16 cellular contexts compared by ENCODE assay signal in genomic region chr9:123069010-123069481, GRCh38. TPM values are rescaled to one million over a fixed set of nuclear protein-coding genes. Genes with fewer than 3 reads are reported as not detected.
DNase-seq lines count a peak whose midpoint lies in the region; TF ChIP-seq lines count a peak whose summit lies in the region.
"Had no signal": no experiment of that assay in that cellular context is flagged by ENCODE, and none has a peak within 500 bp of the region (broad histone marks: within the 10 kb centered on the region; RNA-seq: fewer than 3 reads in every experiment).

No MANE protein-coding gene starts in this region.

- H3K9ac ChIP-seq in smooth muscle cell (ENCODE audit: low read depth), result no peak overlapping the region

- H3K27ac ChIP-seq in SJSA1 (peak overlapping the region; percentile 60), smooth muscle cell (ENCODE audit: low read depth) (peak overlapping the region; percentile 14), caudate nucleus (ENCODE audit: low read depth, low read length) (no peak overlapping the region)
- H3K27ac ChIP-seq in effector memory CD4-positive, alpha-beta T cell (ENCODE audit: insufficient read depth, low read length, poor library complexity, severe bottlenecking), result no peak overlapping the region

- no peaks in the 10 kb centered on the region for H3F3A ChIP-seq in smooth muscle cell (ENCODE audit: low read depth)

- peaks cover 19% of the 10 kb centered on the region for H3K36me3 ChIP-seq in SJSA1
- H3K36me3 ChIP-seq in smooth muscle cell (ENCODE audit: low read depth), result peaks cover 5% of the 10 kb centered on the region
- peaks cover 40% of the 10 kb centered on the region for H3K36me3 ChIP-seq in effector memory CD4-positive, alpha-beta T cell (ENCODE audit: control insufficient read depth, insufficient read depth, low read length)

- no peaks in the 10 kb centered on the region for H3K79me2 ChIP-seq in smooth muscle cell (ENCODE audit: low read depth)

- no peak overlapping the region for H2AFZ ChIP-seq in smooth muscle cell (ENCODE audit: low read depth)

- H3K4me3 ChIP-seq in SJSA1 (no peak overlapping the region), smooth muscle cell (no peak overlapping the region)
- H3K4me3 ChIP-seq in effector memory CD4-positive, alpha-beta T cell (ENCODE audit: insufficient read depth, low read depth, low read length, poor library complexity, severe bottlenecking), result no peak overlapping the region
- H3K4me3 ChIP-seq: HAP-1, heart right ventricle, stomach had no signal

- DNase-seq in GM04503 (ENCODE audit: low read depth) (peak; percentile 99), SJSA1 (ENCODE audit: low read depth in 1 of 2, low spot score in 2 of 2) (peak; percentile 52 to 82), fibroblast of peridontal ligament (ENCODE audit: extremely low read depth) (peak; percentile 99), smooth muscle cell (lab: John Stamatoyannopoulos, UW; ENCODE audit: unreplicated experiment) (no peak), caudate nucleus (lab: John Stamatoyannopoulos, UW) (no peak), NCI-H2227 (lab: John Stamatoyannopoulos, UW; ENCODE audit: unreplicated experiment) (no peak)
- DNase-seq in effector memory CD4-positive, alpha-beta T cell, result no peak
- DNase-seq: activated CD4-positive, alpha-beta T cell treated with anti-CD3 and anti-CD28 coated beads for 4 hours; activated gamma-delta T cell treated with Interleukin-2 at 50 U/mL for 16 hours; heart right ventricle; mesendoderm; NCI-H1930; posterior cingulate gyrus; stomach; T-helper 1 cell had no signal

- H3K4me2 ChIP-seq in smooth muscle cell, result peak overlapping the region; percentile 44

- H3K9me3 ChIP-seq in SJSA1 (replicated peaks), result no peaks in the 10 kb centered on the region
- H3K9me3 ChIP-seq in smooth muscle cell (replicated peaks; ENCODE audit: low read depth), result no peaks in the 10 kb centered on the region
- no peaks in the 10 kb centered on the region for H3K9me3 ChIP-seq in effector memory CD4-positive, alpha-beta T cell (ENCODE audit: control insufficient read depth, low read length)
- H3K9me3 ChIP-seq: HAP-1, heart right ventricle, stomach had no signal

- H3K27me3 ChIP-seq in SJSA1 (replicated peaks) (no peaks in the 10 kb centered on the region), smooth muscle cell (ENCODE audit: low read depth) (no peaks in the 10 kb centered on the region)
- H3K27me3 ChIP-seq in effector memory CD4-positive, alpha-beta T cell (replicated peaks; ENCODE audit: control insufficient read depth, insufficient read depth, low read length, poor library complexity, severe bottlenecking), result no peaks in the 10 kb centered on the region
- H3K27me3 ChIP-seq: heart right ventricle, stomach had no signal

- no peak for TF ChIP-seq CTCF in smooth muscle cell (IDR thresholded peaks at IDR 0.05; ENCODE audit: borderline replicate concordance, insufficient read depth, poor library complexity, severe bottlenecking)

- 56% methylated on average over 3 of the region's 3 CpGs for WGBS in smooth muscle cell (ENCODE audit: low lambda C conversion rate)

- H4K20me1 ChIP-seq in smooth muscle cell (ENCODE audit: low read depth), result peaks cover 6% of the 10 kb centered on the region

- peaks cover 42% of the 10 kb centered on the region for H3K4me1 ChIP-seq in SJSA1 (replicated peaks)
- H3K4me1 ChIP-seq in smooth muscle cell (ENCODE audit: low read depth), result no peaks in the 10 kb centered on the region
- no peaks in the 10 kb centered on the region for H3K4me1 ChIP-seq in effector memory CD4-positive, alpha-beta T cell (ENCODE audit: control insufficient read depth, insufficient read depth, low read length, poor library complexity, severe bottlenecking)
- H3K4me1 ChIP-seq: HAP-1 had no signal

RNA-seq across cellular contexts. Expression of gene GPR21, which starts 35.6 kb away (rescaled TPM):
- total RNA-seq in SJSA1 (2014; rRNA removed; shearing (Covaris generic)), result not detected in 2 replicates
- 1.4 and 2.0 TPM in 2 replicates for total RNA-seq in smooth muscle cell
- polyA plus RNA-seq in smooth muscle cell, result not detected in 2 replicates
- polyA plus RNA-seq: stomach had no signal

Comparison
In these comparisons a context has a peak if more than half of its experiments do, and no peak if none do; other contexts are left out.
1. DNase-seq: peak in GM04503 (single experiment), SJSA1 (2 of 2) and fibroblast of peridontal ligament (single experiment); none in smooth muscle cell (single experiment), caudate nucleus (0 of 61), effector memory CD4-positive, alpha-beta T cell (0 of 3) and NCI-H2227 (single experiment).
2. H3K27ac ChIP-seq: peak in SJSA1 (single experiment) and smooth muscle cell (single experiment); none in caudate nucleus (single experiment) and effector memory CD4-positive, alpha-beta T cell (single experiment).